2 cellular contexts compared by ENCODE assay signal in the genomic region with DNA sequence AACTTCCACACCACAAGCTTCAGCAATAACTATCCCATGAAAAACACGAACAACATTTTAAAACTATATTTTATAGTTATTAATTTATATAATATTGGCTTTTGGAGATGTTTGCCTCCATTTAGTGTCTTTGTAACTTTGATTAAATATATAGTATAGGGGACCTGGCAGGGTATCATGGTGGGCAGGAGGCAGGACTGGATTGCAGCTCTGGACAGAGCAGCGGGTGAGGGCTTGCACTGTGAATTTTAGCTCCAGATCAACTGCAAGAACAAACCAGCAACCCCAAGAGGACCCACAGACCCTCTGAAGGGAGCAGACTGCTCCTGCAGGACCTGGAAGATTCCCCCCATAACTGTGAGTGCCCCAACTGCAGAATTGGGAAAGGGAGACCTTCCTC.
TF ChIP-seq lines count a peak whose summit lies in the region.

No MANE protein-coding gene starts in this region.

TF ChIP-seq in liver, 16 proteins besides CTCF, POLR2A, EP300 and RAD21:
- TF ChIP-seq, protein P1, sequence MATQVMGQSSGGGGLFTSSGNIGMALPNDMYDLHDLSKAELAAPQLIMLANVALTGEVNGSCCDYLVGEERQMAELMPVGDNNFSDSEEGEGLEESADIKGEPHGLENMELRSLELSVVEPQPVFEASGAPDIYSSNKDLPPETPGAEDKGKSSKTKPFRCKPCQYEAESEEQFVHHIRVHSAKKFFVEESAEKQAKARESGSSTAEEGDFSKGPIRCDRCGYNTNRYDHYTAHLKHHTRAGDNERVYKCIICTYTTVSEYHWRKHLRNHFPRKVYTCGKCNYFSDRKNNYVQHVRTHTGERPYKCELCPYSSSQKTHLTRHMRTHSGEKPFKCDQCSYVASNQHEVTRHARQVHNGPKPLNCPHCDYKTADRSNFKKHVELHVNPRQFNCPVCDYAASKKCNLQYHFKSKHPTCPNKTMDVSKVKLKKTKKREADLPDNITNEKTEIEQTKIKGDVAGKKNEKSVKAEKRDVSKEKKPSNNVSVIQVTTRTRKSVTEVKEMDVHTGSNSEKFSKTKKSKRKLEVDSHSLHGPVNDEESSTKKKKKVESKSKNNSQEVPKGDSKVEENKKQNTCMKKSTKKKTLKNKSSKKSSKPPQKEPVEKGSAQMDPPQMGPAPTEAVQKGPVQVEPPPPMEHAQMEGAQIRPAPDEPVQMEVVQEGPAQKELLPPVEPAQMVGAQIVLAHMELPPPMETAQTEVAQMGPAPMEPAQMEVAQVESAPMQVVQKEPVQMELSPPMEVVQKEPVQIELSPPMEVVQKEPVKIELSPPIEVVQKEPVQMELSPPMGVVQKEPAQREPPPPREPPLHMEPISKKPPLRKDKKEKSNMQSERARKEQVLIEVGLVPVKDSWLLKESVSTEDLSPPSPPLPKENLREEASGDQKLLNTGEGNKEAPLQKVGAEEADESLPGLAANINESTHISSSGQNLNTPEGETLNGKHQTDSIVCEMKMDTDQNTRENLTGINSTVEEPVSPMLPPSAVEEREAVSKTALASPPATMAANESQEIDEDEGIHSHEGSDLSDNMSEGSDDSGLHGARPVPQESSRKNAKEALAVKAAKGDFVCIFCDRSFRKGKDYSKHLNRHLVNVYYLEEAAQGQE (IDR thresholded peaks at IDR 0.05): no peak
- TF ChIP-seq NR2F2 (IDR thresholded peaks at IDR 0.05): no peak
TF ChIP-seq in liver: peak in this region for 0.

TF ChIP-seq in HepG2, 621 proteins besides CTCF, POLR2A, EP300 and RAD21 (continued from another document):
- TF ChIP-seq, protein P2, sequence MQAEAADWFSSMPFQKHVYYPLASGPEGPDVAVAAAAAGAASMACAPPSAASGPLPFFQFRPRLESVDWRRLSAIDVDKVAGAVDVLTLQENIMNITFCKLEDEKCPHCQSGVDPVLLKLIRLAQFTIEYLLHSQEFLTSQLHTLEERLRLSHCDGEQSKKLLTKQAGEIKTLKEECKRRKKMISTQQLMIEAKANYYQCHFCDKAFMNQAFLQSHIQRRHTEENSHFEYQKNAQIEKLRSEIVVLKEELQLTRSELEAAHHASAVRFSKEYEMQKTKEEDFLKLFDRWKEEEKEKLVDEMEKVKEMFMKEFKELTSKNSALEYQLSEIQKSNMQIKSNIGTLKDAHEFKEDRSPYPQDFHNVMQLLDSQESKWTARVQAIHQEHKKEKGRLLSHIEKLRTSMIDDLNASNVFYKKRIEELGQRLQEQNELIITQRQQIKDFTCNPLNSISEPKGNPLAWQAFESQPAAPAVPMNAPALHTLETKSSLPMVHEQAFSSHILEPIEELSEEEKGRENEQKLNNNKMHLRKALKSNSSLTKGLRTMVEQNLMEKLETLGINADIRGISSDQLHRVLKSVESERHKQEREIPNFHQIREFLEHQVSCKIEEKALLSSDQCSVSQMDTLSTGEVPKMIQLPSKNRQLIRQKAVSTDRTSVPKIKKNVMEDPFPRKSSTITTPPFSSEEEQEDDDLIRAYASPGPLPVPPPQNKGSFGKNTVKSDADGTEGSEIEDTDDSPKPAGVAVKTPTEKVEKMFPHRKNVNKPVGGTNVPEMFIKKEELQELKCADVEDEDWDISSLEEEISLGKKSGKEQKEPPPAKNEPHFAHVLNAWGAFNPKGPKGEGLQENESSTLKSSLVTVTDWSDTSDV (CRISPR knock-in tag; IDR thresholded peaks at IDR 0.05): no peak
- TF ChIP-seq ZNF749 (CRISPR knock-in tag; IDR thresholded peaks at IDR 0.05; ENCODE audit: borderline replicate concordance) (no peak), ZNF790 (CRISPR knock-in tag; IDR thresholded peaks at IDR 0.05; ENCODE audit: borderline replicate concordance) (no peak), JUN (CRISPR knock-in tag; IDR thresholded peaks at IDR 0.05) (no peak), ZNF33A (CRISPR knock-in tag; IDR thresholded peaks at IDR 0.05; ENCODE audit: borderline replicate concordance) (no peak), ELF3 (CRISPR knock-in tag; IDR thresholded peaks at IDR 0.05) (no peak), MTA1 (CRISPR knock-in tag; IDR thresholded peaks at IDR 0.05; ENCODE audit: borderline replicate concordance) (no peak), TBP (CRISPR knock-in tag; IDR thresholded peaks at IDR 0.05) (no peak), HNRNPLL (IDR thresholded peaks at IDR 0.05; ENCODE audit: low read depth, low read length, poor library complexity, severe bottlenecking) (no peak), ZIK1 (CRISPR knock-in tag; IDR thresholded peaks at IDR 0.05; ENCODE audit: borderline replicate concordance, low read depth) (no peak)
- TF ChIP-seq, protein P3, sequence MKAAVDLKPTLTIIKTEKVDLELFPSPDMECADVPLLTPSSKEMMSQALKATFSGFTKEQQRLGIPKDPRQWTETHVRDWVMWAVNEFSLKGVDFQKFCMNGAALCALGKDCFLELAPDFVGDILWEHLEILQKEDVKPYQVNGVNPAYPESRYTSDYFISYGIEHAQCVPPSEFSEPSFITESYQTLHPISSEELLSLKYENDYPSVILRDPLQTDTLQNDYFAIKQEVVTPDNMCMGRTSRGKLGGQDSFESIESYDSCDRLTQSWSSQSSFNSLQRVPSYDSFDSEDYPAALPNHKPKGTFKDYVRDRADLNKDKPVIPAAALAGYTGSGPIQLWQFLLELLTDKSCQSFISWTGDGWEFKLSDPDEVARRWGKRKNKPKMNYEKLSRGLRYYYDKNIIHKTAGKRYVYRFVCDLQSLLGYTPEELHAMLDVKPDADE (CRISPR knock-in tag; IDR thresholded peaks at IDR 0.05): no peak
